ENCODE assay signal across 8 cellular contexts in the genomic region with DNA sequence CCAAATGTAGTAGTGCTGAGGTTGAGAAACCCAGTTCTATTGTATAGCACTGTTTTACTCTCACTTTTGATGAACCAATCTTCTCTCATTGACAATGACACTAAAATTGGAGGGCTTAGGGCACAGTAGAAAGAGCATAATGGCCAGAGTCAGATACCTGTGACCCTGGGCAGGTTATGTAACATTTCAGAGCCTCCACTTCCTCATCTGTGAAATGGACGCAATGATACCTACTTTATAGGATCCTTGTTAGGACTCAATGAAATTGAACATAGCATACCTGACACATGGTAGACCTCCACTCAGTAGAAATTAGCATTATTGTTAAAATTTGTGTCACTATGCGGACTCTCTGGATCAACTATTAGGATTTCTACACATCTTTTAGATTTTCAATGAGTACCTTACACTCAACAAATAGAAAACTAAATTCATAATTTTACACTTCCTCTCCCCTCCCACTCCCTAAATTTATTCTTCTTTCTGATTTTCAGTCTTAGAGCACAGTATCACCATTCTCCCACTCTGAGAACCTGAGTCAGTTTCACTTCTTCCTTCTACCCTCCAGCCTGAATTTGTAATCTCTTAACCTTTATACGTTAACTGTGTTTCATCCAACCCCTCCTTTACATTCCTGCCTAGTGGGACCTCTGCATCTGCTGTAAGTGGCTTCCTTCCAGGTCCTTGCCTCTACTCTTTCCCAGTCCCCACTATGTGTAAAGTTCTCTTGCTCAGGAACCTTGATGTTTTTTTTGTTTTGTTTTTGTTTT.
A peak's percentile ranks its signal among the peaks of the same experiment; 100 is the strongest.
DNase-seq lines count a peak whose midpoint lies in the region; ATAC-seq and TF ChIP-seq lines count a peak whose summit lies in the region.

No MANE protein-coding gene starts in this region.

- H3K4me1 Mint-ChIP-seq in natural killer cell treated with Interleukin-12 subunit alpha and Interleukin-12 subunit beta and Interleukin-15 and Interleukin-18, amount 100 ng/mL, for 72 hours (ENCODE audit: low read depth in 2 of 2), result peaks cover 6 to 26% of the 10 kb centered on the region in 2 donors
- H3K4me1 Mint-ChIP-seq in natural killer cell, result peaks cover 3 to 11% of the 10 kb centered on the region in 2 donors

- TF ChIP-seq CTCF in natural killer cell (IDR thresholded peaks at IDR 0.05) (no peak), omental fat pad (IDR thresholded peaks at IDR 0.05) (no peak)

- H3K9me3 Mint-ChIP-seq in natural killer cell treated with Interleukin-12 subunit alpha and Interleukin-12 subunit beta and Interleukin-15 and Interleukin-18, amount 100 ng/mL, for 72 hours, result no peaks in the 10 kb centered on the region
- H3K9me3 Mint-ChIP-seq in natural killer cell, result no peaks in the 10 kb centered on the region

- intact Hi-C loops in natural killer cell (cut with micrococcal nuclease), result no loop called here
- intact Hi-C loops in aorta (cut with DNase I), result no loop called here

- peak overlapping the region; percentile 4 to 57 for H3K27ac Mint-ChIP-seq in natural killer cell treated with Interleukin-12 subunit alpha and Interleukin-12 subunit beta and Interleukin-15 and Interleukin-18, amount 100 ng/mL, for 72 hours
- H3K27ac Mint-ChIP-seq in natural killer cell, result no peak overlapping the region

- peaks cover 4% of the 10 kb centered on the region in 2 donors for H3K36me3 ChIP-seq in aorta (ENCODE audit: control insufficient read depth in 1 of 2, insufficient read depth in 2 of 2, low read length in 1 of 2)

- peaks cover 10 to 27% of the 10 kb centered on the region in 2 donors for H3K4me1 ChIP-seq in aorta (ENCODE audit: control insufficient read depth in 1 of 2, insufficient read depth in 2 of 2, low read length in 2 of 2)

- no peaks in the 10 kb centered on the region for H3K27me3 Mint-ChIP-seq in natural killer cell treated with Interleukin-12 subunit alpha and Interleukin-12 subunit beta and Interleukin-15 and Interleukin-18, amount 100 ng/mL, for 72 hours
- H3K27me3 Mint-ChIP-seq in natural killer cell (ENCODE audit: low read depth in 2 of 2), result peaks cover 0 to 2% of the 10 kb centered on the region in 2 donors

- no peaks in the 10 kb centered on the region for H3K27me3 ChIP-seq in aorta (ENCODE audit: control insufficient read depth in 1 of 2, insufficient read depth in 2 of 2, low read length in 1 of 2)

- H3K4me3 ChIP-seq in aorta (ENCODE audit: low read length in 2 of 2), result no peak overlapping the region

- peak overlapping the region; percentile 37 to 70 for H3K27ac ChIP-seq in aorta (ENCODE audit: low read depth in 1 of 2, low read length in 2 of 2)

- WGBS in aorta, 2 donors, result 72 to 81% methylated on average over 3 of the region's 3 CpGs

- H3K4me3 Mint-ChIP-seq in natural killer cell treated with Interleukin-12 subunit alpha and Interleukin-12 subunit beta and Interleukin-15 and Interleukin-18, amount 100 ng/mL, for 72 hours, result peak overlapping the region; percentile 42
- H3K4me3 Mint-ChIP-seq in natural killer cell, result no peak overlapping the region

- ATAC-seq in natural killer cell treated with Interleukin-12 subunit alpha and Interleukin-12 subunit beta and Interleukin-15 and Interleukin-18, amount 100 ng/mL, for 72 hours, result no peak
- no peak for ATAC-seq in natural killer cell
- peak; percentile 63 for ATAC-seq in HG02870 (IDR thresholded peaks at IDR 0.05; ENCODE audit: unreplicated experiment)
- no peak for ATAC-seq in aorta (ENCODE audit: low FRiP score)
- no peak for ATAC-seq in omental fat pad (ENCODE audit: low FRiP score)

- no peaks in the 10 kb centered on the region for H3K9me3 ChIP-seq in aorta (ENCODE audit: control insufficient read depth, low read length)

- H3K36me3 Mint-ChIP-seq in natural killer cell treated with Interleukin-12 subunit alpha and Interleukin-12 subunit beta and Interleukin-15 and Interleukin-18, amount 100 ng/mL, for 72 hours, result no peaks in the 10 kb centered on the region
- H3K36me3 Mint-ChIP-seq in natural killer cell, result no peaks in the 10 kb centered on the region

- no peak for DNase-seq in natural killer cell treated with Interleukin-12 subunit alpha and Interleukin-12 subunit beta and Interleukin-15 and Interleukin-18, amount 100 ng/mL, for 72 hours (ENCODE audit: low spot score)
- DNase-seq in natural killer cell (no peak), RPMI8226 (peak; percentile 41), aorta (no peak), omental fat pad (ENCODE audit: low spot score) (no peak), DMS79 treated with DMSO at 0.1 percent for 48 hours (lab: John Stamatoyannopoulos, UW) (no peak), NCI-H1105 (lab: John Stamatoyannopoulos, UW) (no peak)

Comparison
In these comparisons a context has a peak if more than half of its experiments do, and no peak if none do; other contexts are left out.
1. H3K27ac Mint-ChIP-seq: peak in natural killer cell treated with Interleukin-12 subunit alpha and Interleukin-12 subunit beta and Interleukin-15 and Interleukin-18, amount 100 ng/mL, for 72 hours (2 of 2); none in natural killer cell (0 of 2).